9 cellular contexts compared by ENCODE assay signal in the genomic region with DNA sequence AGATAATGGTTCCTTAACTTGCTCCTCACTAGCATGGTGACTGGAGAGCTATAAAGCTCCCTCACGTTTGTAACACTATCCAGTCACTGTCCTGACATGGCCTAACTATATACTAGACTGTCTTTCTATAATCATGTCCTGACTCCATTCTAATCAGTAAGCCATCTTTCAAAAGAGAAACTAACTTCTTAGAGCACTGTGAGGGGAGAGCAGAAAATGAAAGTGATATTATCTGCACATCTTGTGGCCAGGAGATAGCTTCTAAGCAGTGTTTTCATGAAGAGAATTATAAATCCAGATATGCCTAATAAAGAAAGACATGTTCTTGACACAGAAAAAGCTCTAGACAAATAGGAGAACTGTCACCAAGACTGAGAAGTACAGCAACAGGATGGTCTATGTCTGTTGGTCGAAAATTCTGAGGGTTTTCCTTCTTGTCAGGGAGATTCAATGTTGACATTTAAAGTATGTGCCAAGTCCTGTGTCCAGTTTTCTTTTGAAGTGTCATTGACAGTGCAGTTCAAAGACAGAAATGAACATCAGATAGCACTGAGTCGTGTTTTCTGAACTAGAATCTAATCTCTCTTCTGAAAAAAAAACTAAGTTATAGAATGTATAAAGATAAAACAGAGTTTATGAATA.
DNase-seq lines count a peak whose midpoint lies in the region; ATAC-seq and TF ChIP-seq lines count a peak whose summit lies in the region.
"Had no signal": no experiment of that assay in that cellular context is flagged by ENCODE, and none has a peak within 500 bp of the region (broad histone marks: within the 10 kb centered on the region; RNA-seq: fewer than 3 reads in every experiment).

No MANE protein-coding gene starts in this region.

- H2AFZ ChIP-seq in DND-41 (ENCODE audit: low read depth, low read length): peak overlapping the region; percentile 64

- DNase-seq in DND-41: peak; percentile 26
- DNase-seq in RPMI8226: peak; percentile 41
- DNase-seq in NCI-H2171 treated with DMSO at 0.1 percent for 48 hours (lab: John Stamatoyannopoulos, UW): no peak
- DNase-seq in NCI-H774 (lab: John Stamatoyannopoulos, UW): no peak
- no peak for DNase-seq in left lung
- DNase-seq in NCI-H2227 (lab: John Stamatoyannopoulos, UW; ENCODE audit: unreplicated experiment): no peak
- DNase-seq: NCI-H1694 had no signal

- peak overlapping the region; percentile 74 for H3K4me2 ChIP-seq in DND-41 (ENCODE audit: insufficient read depth, low read length)

- H4K20me1 ChIP-seq in DND-41 (ENCODE audit: insufficient read depth, low read length): no peaks in the 10 kb centered on the region

- peak overlapping the region; percentile 43 for H3K9ac ChIP-seq in DND-41 (ENCODE audit: low read depth, low read length)

- H3K36me3 ChIP-seq in DND-41 (ENCODE audit: insufficient read depth, low read length) (no peaks in the 10 kb centered on the region), left lung (no peaks in the 10 kb centered on the region)

- peak overlapping the region in 1 of 2 experiments; percentile 51; a peak in 3 of 4 replicates for H3K4me3 ChIP-seq in DND-41 (ENCODE audit: low read depth in 1 of 2, low read length in 2 of 2)
- no peak overlapping the region for H3K4me3 ChIP-seq in left lung

- TF ChIP-seq CTCF in DND-41 (IDR thresholded peaks at IDR 0.05; ENCODE audit: borderline replicate concordance, extremely low read depth, low read length, poor library complexity, severe bottlenecking) (no peak), left lung (IDR thresholded peaks at IDR 0.05) (no peak)

- H3K79me2 ChIP-seq in DND-41 (ENCODE audit: insufficient read depth, low read length): no peaks in the 10 kb centered on the region

- peak overlapping the region; percentile 82 for H3K27ac ChIP-seq in DND-41 (ENCODE audit: low read length)
- H3K27ac ChIP-seq in left lung: no peak overlapping the region

- H3K4me1 ChIP-seq in DND-41 (ENCODE audit: insufficient read depth, low read length) (peaks cover 40% of the 10 kb centered on the region), left lung (no peaks in the 10 kb centered on the region)

- intact Hi-C loops in left lung (cut with DNase I): no loop called here

- ATAC-seq in DND-41 (ENCODE audit: insufficient read depth, low read depth) (peak; percentile 98), GM19395 (IDR thresholded peaks at IDR 0.05; ENCODE audit: unreplicated experiment) (peak; percentile 100), HG03045 (IDR thresholded peaks at IDR 0.05; ENCODE audit: unreplicated experiment) (peak; percentile 100), left lung (no peak)

- peaks cover 3% of the 10 kb centered on the region for H3K9me3 ChIP-seq in DND-41 (ENCODE audit: insufficient read depth, low read length, severe bottlenecking)
- peaks cover 0 to 3% of the 10 kb centered on the region in 2 donors for H3K9me3 ChIP-seq in left lung

- H3K27me3 ChIP-seq in DND-41 (ENCODE audit: insufficient read depth, low read length, poor library complexity) (no peaks in the 10 kb centered on the region), left lung (no peaks in the 10 kb centered on the region)

Comparison
In these comparisons a context has a peak if more than half of its experiments do, and no peak if none do; other contexts are left out.
1. DNase-seq: peak in DND-41 (single experiment) and RPMI8226 (single experiment); none in NCI-H2171 treated with DMSO at 0.1 percent for 48 hours (single experiment), NCI-H774 (single experiment), left lung (0 of 2) and NCI-H2227 (single experiment).